Comparison of ENCODE assay signal across 24 cellular contexts in genomic region chr2:12066986-12067385, GRCh38.
A peak's percentile ranks its signal among the peaks of the same experiment; 100 is the strongest.
DNase-seq lines count a peak whose midpoint lies in the region; ATAC-seq, FAIRE-seq and TF ChIP-seq lines count a peak whose summit lies in the region.
"Had no signal": no experiment of that assay in that cellular context is flagged by ENCODE, and none has a peak within 500 bp of the region (broad histone marks: within the 10 kb centered on the region; RNA-seq: fewer than 3 reads in every experiment).

No MANE protein-coding gene starts in this region.

- no peak overlapping the region for H3K18ac ChIP-seq in mesendoderm (ENCODE audit: low read length)

- H3K9ac ChIP-seq in K562 (ENCODE audit: insufficient read depth in 1 of 2, low read depth in 2 of 2, low read length in 2 of 2) (no peak overlapping the region), mesendoderm (ENCODE audit: low read length) (no peak overlapping the region)

- WGBS in K562 (ENCODE audit: insufficient coverage, low coverage, missing lambda C conversion rate), result 60% methylated on average over 1 of the region's 1 CpG
- no CpG with 5 or more reads among the region's 1 CpG for WGBS in mesendoderm (ENCODE audit: extremely low coverage, insufficient coverage, low lambda C conversion rate)

- H3K27me3 ChIP-seq in DOHH2 (ENCODE audit: control insufficient read depth, low read length) (no peaks in the 10 kb centered on the region), K562 (ENCODE audit: control insufficient read depth in 2 of 2, insufficient read depth in 2 of 2, low read length in 2 of 2) (no peaks in the 10 kb centered on the region), mesendoderm (ENCODE audit: insufficient read depth, low read length, poor library complexity) (no peaks in the 10 kb centered on the region)
- H3K27me3 ChIP-seq: BE2C had no signal

- FAIRE-seq in K562 (lab: Jason Lieb, UNC), result peak; percentile 44
- FAIRE-seq: D721Med, GM12892, H54, HTR-8/SVneo had no signal

- no peak for TF ChIP-seq EP300 in K562 (IDR thresholded peaks at IDR 0.05; ENCODE audit: low read length)

- no peaks in the 10 kb centered on the region for H3K36me3 ChIP-seq in DOHH2 (ENCODE audit: control insufficient read depth, low read length)
- no peaks in the 10 kb centered on the region for H3K36me3 ChIP-seq in K562 (ENCODE audit: control insufficient read depth, insufficient read depth, low read length)
- H3K36me3 ChIP-seq in mesendoderm (ENCODE audit: control insufficient read depth, insufficient read depth, low read length), result no peaks in the 10 kb centered on the region
- H3K36me3 ChIP-seq: BE2C had no signal

- no peaks in the 10 kb centered on the region for H3K27me3 Mint-ChIP-seq in osteocyte (ENCODE audit: unreplicated experiment)

- H3K4me1 ChIP-seq in DOHH2 (ENCODE audit: control insufficient read depth, low read length) (peaks cover 34% of the 10 kb centered on the region), K562 (replicated peaks in 1 of 2; ENCODE audit: control insufficient read depth in 2 of 2, insufficient read depth in 2 of 2, low read length in 2 of 2) (no peaks in the 10 kb centered on the region), mesendoderm (ENCODE audit: control insufficient read depth, low read depth, low read length) (no peaks in the 10 kb centered on the region)
- H3K4me1 ChIP-seq: BE2C, Caco-2 had no signal

- H3K4me3 ChIP-seq in DOHH2 (ENCODE audit: low read length), result no peak overlapping the region
- H3K4me3 ChIP-seq in K562, result no peak overlapping the region
- H3K4me3 ChIP-seq in mesendoderm (ENCODE audit: low read length), result no peak overlapping the region
- H3K4me3 ChIP-seq: GM23338 had no signal

- H3K27ac Mint-ChIP-seq in osteocyte (ENCODE audit: unreplicated experiment), result peak overlapping the region; percentile 36
- H3K27ac Mint-ChIP-seq: CD4-positive, CD25-positive, alpha-beta regulatory T cell; GM23338 had no signal

- CTCF ChIA-PET in K562 (lab: Yijun Ruan, JAX; ENCODE audit: low intra/inter-chr PET ratio), result no interaction called here

- no peak for TF ChIP-seq RAD21 in K562 (CRISPR knock-in tag; conservative IDR thresholded peaks at IDR 0.05 in 1 of 2, IDR thresholded peaks at IDR 0.05 in 1 of 2)

- H4K5ac ChIP-seq in mesendoderm (ENCODE audit: low read length), result no peak overlapping the region

- no peak overlapping the region for H3K23ac ChIP-seq in mesendoderm (ENCODE audit: low read length)

- no peak overlapping the region for H2BK120ac ChIP-seq in mesendoderm (ENCODE audit: low read depth, low read length)

- no peak overlapping the region for H3K4me3 Mint-ChIP-seq in osteocyte (ENCODE audit: unreplicated experiment)
- H3K4me3 Mint-ChIP-seq: CD4-positive, CD25-positive, alpha-beta regulatory T cell; GM23338 had no signal

- intact Hi-C loops in K562 (cut with micrococcal nuclease), result no loop called here

- H4K8ac ChIP-seq in mesendoderm (ENCODE audit: low read depth, low read length), result no peak overlapping the region

- peaks cover 59% of the 10 kb centered on the region for H3K4me1 Mint-ChIP-seq in osteocyte (ENCODE audit: unreplicated experiment)

- H3K79me2 ChIP-seq in DOHH2 (ENCODE audit: control insufficient read depth, low read length), result no peaks in the 10 kb centered on the region
- no peaks in the 10 kb centered on the region for H3K79me2 ChIP-seq in K562 (ENCODE audit: control insufficient read depth, insufficient read depth, low read length)
- H3K79me2 ChIP-seq in mesendoderm (ENCODE audit: control insufficient read depth, insufficient read depth, low read length), result no peaks in the 10 kb centered on the region

- H3K9me2 ChIP-seq in DOHH2 (replicated peaks; ENCODE audit: control insufficient read depth, low read length), result no peaks in the 10 kb centered on the region

- H3K4ac ChIP-seq in mesendoderm (ENCODE audit: low read depth, low read length), result no peak overlapping the region

- no peaks in the 10 kb centered on the region for H3K36me3 Mint-ChIP-seq in osteocyte (ENCODE audit: unreplicated experiment)
- H3K36me3 Mint-ChIP-seq: CD4-positive, CD25-positive, alpha-beta regulatory T cell had no signal

- no peak for TF ChIP-seq POLR2A in K562 (conservative IDR thresholded peaks at IDR 0.05)

- H3K27ac ChIP-seq in DOHH2 (ENCODE audit: low read depth, low read length) (no peak overlapping the region), K562 (ENCODE audit: extremely low read depth, low read depth, low read length) (no peak overlapping the region), mesendoderm (ENCODE audit: low read depth, low read length) (no peak overlapping the region)
- H3K27ac ChIP-seq: 22Rv1 had no signal

- H2AFZ ChIP-seq in K562 (ENCODE audit: low read depth, low read length), result no peak overlapping the region
- H2AFZ ChIP-seq: GM23338 had no signal

- ATAC-seq in K562, result no peak
- ATAC-seq in SK-N-SH treated with all-trans-retinoic acid at 6 μM for 48 hours, result no peak
- ATAC-seq: GM23338 had no signal

- TF ChIP-seq CTCF in DOHH2 (IDR thresholded peaks at IDR 0.05; ENCODE audit: low read depth, low read length, poor library complexity, severe bottlenecking), result no peak
- TF ChIP-seq CTCF in K562 (IDR thresholded peaks at IDR 0.05 in 2 of 3, conservative IDR thresholded peaks at IDR 0.05 in 1 of 3; ENCODE audit: insufficient read depth in 2 of 3, low read depth in 1 of 3, low read length in 3 of 3), result no peak
- TF ChIP-seq CTCF in osteocyte (IDR thresholded peaks at IDR 0.05), result no peak

- H2BK5ac ChIP-seq in mesendoderm (ENCODE audit: low read length), result no peak overlapping the region

- peaks cover 5% of the 10 kb centered on the region for H3K9me3 Mint-ChIP-seq in osteocyte (ENCODE audit: unreplicated experiment)
- H3K9me3 Mint-ChIP-seq: GM23338 had no signal

- no peaks in the 10 kb centered on the region for H3K9me1 ChIP-seq in K562 (ENCODE audit: control insufficient read depth, insufficient read depth, low read length)

- in situ Hi-C loops in K562 (cut with MboI), result no loop called here

- no peak overlapping the region for H2BK15ac ChIP-seq in mesendoderm (replicated peaks; ENCODE audit: low read depth)

- H3K56ac ChIP-seq in mesendoderm (ENCODE audit: low read length), result no peak overlapping the region

- peak; percentile 11 for DNase-seq in MV-4-11 (lab: John Stamatoyannopoulos, UW)
- no peak for DNase-seq in K562 (ENCODE audit: extremely low read depth in 1 of 4, low spot score in 3 of 4)
- DNase-seq in osteocyte (ENCODE audit: extremely low spot score, unreplicated experiment), result no peak
- DNase-seq in activated CD8-positive, alpha-beta memory T cell treated with anti-CD3 and anti-CD28 coated beads, Interleukin-2, amount 50 U/mL, for 4 hours, result no peak
- no peak for DNase-seq in NCI-H526 (lab: John Stamatoyannopoulos, UW)
- no peak for DNase-seq in mesendoderm
- DNase-seq: BE2C; C1 segment of cervical spinal cord; Caco-2; CD4-positive, CD25-positive, alpha-beta regulatory T cell; DMS153; DMS79; GF-D8; HCEC 1CT; IMR-90; KBM-7 had no signal

- H3K4me2 ChIP-seq in DOHH2 (ENCODE audit: low read length) (0 out of 2 replicates have a peak overlapping the region, but pooled peaks have one; percentile 5), K562 (ENCODE audit: insufficient read depth, low read length) (no peak overlapping the region), mesendoderm (ENCODE audit: low read length) (no peak overlapping the region)
- H3K4me2 ChIP-seq: GM23338 had no signal

- H3K9me3 ChIP-seq in DOHH2 (ENCODE audit: control insufficient read depth, insufficient read depth, low read length) (peaks cover 8% of the 10 kb centered on the region; the same call in 1 of the 2 replicates), K562 (replicated peaks; ENCODE audit: control insufficient read depth, insufficient read depth, low read depth, low read length) (peaks cover 5% of the 10 kb centered on the region; the same call in 1 of the 2 replicates)
- H3K9me3 ChIP-seq: BE2C, Caco-2 had no signal

- no peaks in the 10 kb centered on the region for H3F3A ChIP-seq in DOHH2 (ENCODE audit: control insufficient read depth, insufficient read depth)

- H4K20me1 ChIP-seq in DOHH2 (ENCODE audit: control insufficient read depth, insufficient read depth, low read depth, low read length) (no peaks in the 10 kb centered on the region), K562 (replicated peaks; ENCODE audit: control insufficient read depth, insufficient read depth, low read length) (no peaks in the 10 kb centered on the region)

- POLR2A ChIA-PET in K562 (lab: Yijun Ruan, JAX), result interaction anchor here (0.6 kb wide), 1 partner anchor 162 kb away, joined by 3 read pairs; no protein-coding TSS in a partner anchor

- H3K79me1 ChIP-seq in mesendoderm (ENCODE audit: low read length), result no peaks in the 10 kb centered on the region

- no peak overlapping the region for H2AK5ac ChIP-seq in mesendoderm (ENCODE audit: low read length)

- no TSS peak for BruUV-seq in K562 (replicated peaks; lab: Mats Ljungman, UMichigan)

TF ChIP-seq in K562, 482 proteins besides CTCF, POLR2A, EP300 and RAD21:
- TF ChIP-seq ETV1 (tag; conservative IDR thresholded peaks at IDR 0.05; ENCODE audit: low read depth) (no peak), TAF7 (tag; IDR thresholded peaks at IDR 0.05) (no peak), ZNF23 (CRISPR knock-in tag; IDR thresholded peaks at IDR 0.05) (no peak)

TF ChIP-seq in SK-N-SH treated with all-trans-retinoic acid at 6 μM for 48 hours, 23 proteins besides CTCF, POLR2A, EP300 and RAD21:
- TF ChIP-seq PPARA (CRISPR knock-in tag; IDR thresholded peaks at IDR 0.05; ENCODE audit: borderline replicate concordance) (no peak), ARNTL (CRISPR knock-in tag; IDR thresholded peaks at IDR 0.05; ENCODE audit: borderline replicate concordance, low read depth) (no peak), BACH2 (CRISPR knock-in tag; IDR thresholded peaks at IDR 0.05; ENCODE audit: borderline replicate concordance) (no peak), ZC3H10 (CRISPR knock-in tag; IDR thresholded peaks at IDR 0.05) (no peak), TCF4 (CRISPR knock-in tag; IDR thresholded peaks at IDR 0.05; ENCODE audit: borderline replicate concordance) (no peak), ZFP30 (CRISPR knock-in tag; IDR thresholded peaks at IDR 0.05) (no peak), GLIS3 (CRISPR knock-in tag; IDR thresholded peaks at IDR 0.05) (no peak)
